Comparison of ENCODE assay signal across 28 cellular contexts in the genomic region with DNA sequence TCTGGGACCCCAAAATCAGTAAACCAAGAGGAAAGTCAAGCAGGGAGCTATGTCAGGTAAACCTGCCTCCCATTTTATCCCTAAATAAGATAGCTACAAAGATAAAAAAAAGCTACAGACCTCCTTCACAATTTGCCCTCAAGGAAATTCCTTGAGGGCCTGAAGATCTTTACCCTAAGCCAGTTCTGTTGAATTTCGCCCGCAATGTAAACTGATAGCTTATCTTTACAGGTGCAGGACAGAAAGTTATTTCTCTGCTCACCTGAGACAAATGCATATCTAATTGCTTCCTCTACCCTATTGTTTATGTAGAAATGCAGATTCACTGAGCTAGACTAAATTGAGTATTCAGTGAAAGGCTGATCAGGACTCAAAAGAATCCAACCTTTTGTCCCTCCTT.
"Had no signal": no experiment of that assay in that cellular context is flagged by ENCODE, and none has a peak within 500 bp of the region (broad histone marks: within the 10 kb centered on the region; RNA-seq: fewer than 3 reads in every experiment).

No MANE protein-coding gene starts in this region.

- H3K27me3 Mint-ChIP-seq: stimulated activated naive B cell treated with anti-CD40 and anti-IgM and Interleukin-4, amounts not matched to agents 10 μg/mL and 1 μg/mL and 100 μg/mL, for 72 hours had no signal

- H3K27ac ChIP-seq: left ventricle myocardium inferior, pancreas, prostate gland, skin epidermis, stomach, testis, transverse colon, upper lobe of right lung had no signal

- H3K4me1 ChIP-seq: left ventricle myocardium inferior, pancreas, prostate gland, testis had no signal

- DNase-seq: hippocampal formation; immature natural killer cell; kidney; left ventricle myocardium inferior; midbrain; naive thymus-derived CD8-positive, alpha-beta T cell; nucleus accumbens; pancreas; posterior cingulate gyrus; retina; right cardiac atrium; stimulated activated CD4-positive, alpha-beta T cell treated with anti-CD3 and anti-CD28 coated beads, Interleukin-12 subunit alpha, Interleukin-12 subunit beta, amount 100 ng/mL, for 4 hours; stimulated activated CD4-positive, alpha-beta T cell treated with anti-CD3 and anti-CD28 coated beads, Interleukin-15, amount 100 ng/mL, for 24 hours; stimulated activated CD4-positive, alpha-beta T cell treated with anti-CD3 and anti-CD28 coated beads, Interleukin-2, amount 100 ng/mL, for 24 hours; stimulated activated CD4-positive, alpha-beta T cell treated with anti-CD3 and anti-CD28 coated beads, Interleukin-4, amount 100 ng/mL, for 1 hour; stimulated activated naive B cell treated with anti-CD40 and anti-IgM and Interleukin-4, amounts not matched to agents 10 μg/mL and 1 μg/mL and 100 μg/mL, for 72 hours; stimulated activated naive CD8-positive, alpha-beta T cell treated with anti-CD3 and anti-CD28 coated beads, Interleukin-15, Interleukin-2, amounts not matched to agents 100 U/mL and 50 U/mL, for 24 hours; stomach; testis; transverse colon; upper lobe of right lung had no signal

- H3K4me3 ChIP-seq: left ventricle myocardium inferior, lung, pancreas, prostate gland, skin epidermis, stomach, testis, thyroid gland, transverse colon, upper lobe of right lung had no signal

- H3K27ac Mint-ChIP-seq: immature natural killer cell; naive thymus-derived CD8-positive, alpha-beta T cell; nephron; stimulated activated naive B cell treated with anti-CD40 and anti-IgM and Interleukin-4, amounts not matched to agents 10 μg/mL and 1 μg/mL and 100 μg/mL, for 72 hours had no signal

- H3K9me3 ChIP-seq: pancreas, prostate gland, stomach, testis, thyroid gland, transverse colon, upper lobe of right lung had no signal

- H3K36me3 ChIP-seq: left ventricle myocardium inferior, pancreas, prostate gland, stomach, thyroid gland, transverse colon, upper lobe of right lung had no signal

- H3K4me1 Mint-ChIP-seq: immature natural killer cell; naive thymus-derived CD8-positive, alpha-beta T cell; nephron; neural crest cell; stimulated activated naive B cell treated with anti-CD40 and anti-IgM and Interleukin-4, amounts not matched to agents 10 μg/mL and 1 μg/mL and 100 μg/mL, for 72 hours had no signal

- H3K27me3 ChIP-seq: pancreas, stomach, testis, thyroid gland, transverse colon, upper lobe of right lung had no signal

- H3K4me3 Mint-ChIP-seq: immature natural killer cell; naive thymus-derived CD8-positive, alpha-beta T cell; nephron; neural crest cell; stimulated activated naive B cell treated with anti-CD40 and anti-IgM and Interleukin-4, amounts not matched to agents 10 μg/mL and 1 μg/mL and 100 μg/mL, for 72 hours had no signal

- ATAC-seq: naive thymus-derived CD8-positive, alpha-beta T cell; right cardiac atrium; sciatic nerve; stimulated activated naive B cell treated with anti-CD40 and anti-IgM and Interleukin-4, amounts not matched to agents 10 μg/mL and 1 μg/mL and 100 μg/mL, for 72 hours; stimulated activated naive CD8-positive, alpha-beta T cell treated with anti-CD3 and anti-CD28 coated beads, Interleukin-15, Interleukin-2, amounts not matched to agents 100 U/mL and 50 U/mL, for 24 hours had no signal

- H3K36me3 Mint-ChIP-seq: immature natural killer cell; naive thymus-derived CD8-positive, alpha-beta T cell; stimulated activated naive B cell treated with anti-CD40 and anti-IgM and Interleukin-4, amounts not matched to agents 10 μg/mL and 1 μg/mL and 100 μg/mL, for 72 hours had no signal
